In genomic region chr10:61836888-61837747, GRCh38 we compare ENCODE assay signal across 9 cellular contexts.
DNase-seq lines count a peak whose midpoint lies in the region; ATAC-seq and TF ChIP-seq lines count a peak whose summit lies in the region.
"Had no signal": no experiment of that assay in that cellular context is flagged by ENCODE, and none has a peak within 500 bp of the region (broad histone marks: within the 10 kb centered on the region; RNA-seq: fewer than 3 reads in every experiment).

No MANE protein-coding gene starts in this region.

- TF ChIP-seq POLR2A in body of pancreas (IDR thresholded peaks at IDR 0.05) (no peak), right lobe of liver (IDR thresholded peaks at IDR 0.05) (no peak)

- H3K4me3 ChIP-seq in HFF-Myc (replicated peaks; ENCODE audit: low read depth, low read length) = no peak overlapping the region
- no peak overlapping the region for H3K4me3 ChIP-seq in body of pancreas
- no peak overlapping the region for H3K4me3 ChIP-seq in right lobe of liver

- TF ChIP-seq CTCF in 22Rv1 (IDR thresholded peaks at IDR 0.05) (no peak), HFF-Myc (IDR thresholded peaks at IDR 0.05; ENCODE audit: low read depth, low read length, missing control alignments) (no peak), body of pancreas (IDR thresholded peaks at IDR 0.05) (no peak), right lobe of liver (IDR thresholded peaks at IDR 0.05) (no peak)

- H3K27ac ChIP-seq in 22Rv1 (peak overlapping the region; percentile 94), body of pancreas (peak overlapping the region; percentile 76 to 93 (median 82)), right lobe of liver (no peak overlapping the region)

- no peaks in the 10 kb centered on the region for H3K9me3 ChIP-seq in body of pancreas
- H3K9me3 ChIP-seq in right lobe of liver = no peaks in the 10 kb centered on the region

- H3K36me3 ChIP-seq in body of pancreas (replicated peaks in 1 of 2; ENCODE audit: insufficient read depth in 1 of 2, low read depth in 2 of 2) = no peaks in the 10 kb centered on the region
- no peaks in the 10 kb centered on the region for H3K36me3 ChIP-seq in right lobe of liver

- 10 to 15% methylated on average over 4 of the region's 4 CpGs for WGBS in body of pancreas, 2 donors
- WGBS in right lobe of liver (ENCODE audit: insufficient coverage, low coverage, low lambda C conversion rate, missing lambda C conversion rate) = 21% methylated on average over 4 of the region's 4 CpGs

- H3K27me3 ChIP-seq in body of pancreas (no peaks in the 10 kb centered on the region), right lobe of liver (no peaks in the 10 kb centered on the region)

- ATAC-seq in body of pancreas (peak; percentile 85), right lobe of liver (peak; percentile 30 to 88 (median 48)), HG02642 (IDR thresholded peaks at IDR 0.05; ENCODE audit: poor library complexity, unreplicated experiment) (no peak)

- H3K4me1 ChIP-seq in body of pancreas = peaks cover 59% of the 10 kb centered on the region
- no peaks in the 10 kb centered on the region for H3K4me1 ChIP-seq in right lobe of liver

- DNase-seq in HFF-Myc (ENCODE audit: extremely low read depth, low read depth) (peak; percentile 60), body of pancreas (no peak), right lobe of liver (no peak), NCI-H2081 treated with DMSO at 0.1 percent for 48 hours (lab: John Stamatoyannopoulos, UW) (no peak), DMS79 treated with DMSO at 0.1 percent for 48 hours (lab: John Stamatoyannopoulos, UW) (no peak), amygdala (lab: John Stamatoyannopoulos, UW) (no peak)
- DNase-seq: NCI-H1436 had no signal

- intact Hi-C loops in body of pancreas (cut with DNase I) (no loop called here), right lobe of liver (cut with DNase I) (no loop called here)

Comparison
In these comparisons a context has a peak if more than half of its experiments do, and no peak if none do; other contexts are left out.
1. H3K27ac ChIP-seq: peak in 22Rv1 (single experiment) and body of pancreas (4 of 4); none in right lobe of liver (0 of 3).